In genomic region chr4:102687982-102688433, GRCh38 we compare ENCODE assay signal across 9 cellular contexts.
DNase-seq lines count a peak whose midpoint lies in the region; ATAC-seq and TF ChIP-seq lines count a peak whose summit lies in the region.
"Had no signal": no experiment of that assay in that cellular context is flagged by ENCODE, and none has a peak within 500 bp of the region (broad histone marks: within the 10 kb centered on the region; RNA-seq: fewer than 3 reads in every experiment).

No MANE protein-coding gene starts in this region.

- DNase-seq in fibroblast of pulmonary artery (ENCODE audit: low read depth) (peak; percentile 7), amniotic stem cell (lab: John Stamatoyannopoulos, UW) (no peak), C1 segment of cervical spinal cord (lab: John Stamatoyannopoulos, UW) (no peak), NCI-H748 (lab: John Stamatoyannopoulos, UW; ENCODE audit: unreplicated experiment) (no peak)
- DNase-seq in activated CD4-positive, alpha-beta T cell treated with anti-CD3 and anti-CD28 coated beads, Interleukin-2, amount 50 U/mL, for 48 hours, result no peak
- DNase-seq: effector CD8-positive, alpha-beta T cell had no signal

- H3K4me3 ChIP-seq in fibroblast of pulmonary artery (replicated peaks; ENCODE audit: low read depth, low read length), result no peak overlapping the region

- ATAC-seq in GM18858 (IDR thresholded peaks at IDR 0.05; ENCODE audit: unreplicated experiment), result peak; percentile 34
- ATAC-seq in GM21717 (IDR thresholded peaks at IDR 0.05; ENCODE audit: unreplicated experiment), result peak; percentile 43
- peak; percentile 41 for ATAC-seq in HG03196 (IDR thresholded peaks at IDR 0.05; ENCODE audit: unreplicated experiment)

- no peak for TF ChIP-seq CTCF in fibroblast of pulmonary artery (IDR thresholded peaks at IDR 0.05; ENCODE audit: low read length, missing control alignments)
